ENCODE assay signal across 1 cellular context in the genomic region with DNA sequence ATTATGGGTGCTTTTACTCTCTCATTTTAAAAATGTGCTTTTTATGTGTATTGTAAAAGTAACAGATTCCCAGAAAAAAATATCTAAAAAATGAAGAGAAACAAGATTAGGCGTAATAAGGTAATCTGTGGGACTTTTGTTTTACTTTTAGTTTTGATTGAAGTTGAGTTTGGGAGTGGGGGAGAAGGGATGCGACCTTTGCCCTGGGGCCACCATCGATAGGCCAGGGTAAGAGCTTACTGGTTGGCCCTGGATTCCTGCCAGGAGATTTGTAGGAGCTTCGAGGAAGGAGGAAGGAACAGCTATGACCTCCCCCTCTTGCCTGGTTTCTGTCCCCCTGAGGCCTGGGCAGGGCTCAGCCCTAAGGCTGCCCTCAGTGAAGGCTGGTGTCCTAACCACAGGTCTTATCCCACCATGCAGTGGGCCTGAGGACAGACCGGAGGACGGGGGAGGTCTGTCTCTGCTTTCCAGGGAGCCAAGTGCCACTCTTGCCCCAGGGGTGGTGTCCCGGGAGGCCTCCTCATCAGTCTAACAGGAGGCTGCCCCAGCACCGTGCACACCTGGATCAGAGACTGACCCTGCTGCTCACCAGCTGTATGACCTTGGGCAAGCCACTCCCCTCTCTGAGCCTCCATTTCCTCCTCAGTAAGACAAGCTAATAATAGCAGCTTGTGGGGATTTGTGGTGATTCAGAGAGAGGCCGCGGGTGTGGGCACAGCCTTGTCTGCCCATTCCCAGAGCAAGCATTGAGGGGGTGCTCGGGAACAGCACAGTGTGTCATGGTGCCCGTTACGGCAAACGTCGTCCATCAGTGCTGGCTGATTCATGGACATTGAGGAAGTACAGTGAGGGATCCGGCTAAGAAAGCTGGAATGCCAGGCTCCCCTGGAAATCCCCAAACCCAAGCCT.
TF ChIP-seq lines count a peak whose summit lies in the region.

No MANE protein-coding gene starts in this region.

TF ChIP-seq in HepG2, 621 proteins besides CTCF, POLR2A, EP300 and RAD21 (continued from another document and continues in another):
- TF ChIP-seq, protein P1, sequence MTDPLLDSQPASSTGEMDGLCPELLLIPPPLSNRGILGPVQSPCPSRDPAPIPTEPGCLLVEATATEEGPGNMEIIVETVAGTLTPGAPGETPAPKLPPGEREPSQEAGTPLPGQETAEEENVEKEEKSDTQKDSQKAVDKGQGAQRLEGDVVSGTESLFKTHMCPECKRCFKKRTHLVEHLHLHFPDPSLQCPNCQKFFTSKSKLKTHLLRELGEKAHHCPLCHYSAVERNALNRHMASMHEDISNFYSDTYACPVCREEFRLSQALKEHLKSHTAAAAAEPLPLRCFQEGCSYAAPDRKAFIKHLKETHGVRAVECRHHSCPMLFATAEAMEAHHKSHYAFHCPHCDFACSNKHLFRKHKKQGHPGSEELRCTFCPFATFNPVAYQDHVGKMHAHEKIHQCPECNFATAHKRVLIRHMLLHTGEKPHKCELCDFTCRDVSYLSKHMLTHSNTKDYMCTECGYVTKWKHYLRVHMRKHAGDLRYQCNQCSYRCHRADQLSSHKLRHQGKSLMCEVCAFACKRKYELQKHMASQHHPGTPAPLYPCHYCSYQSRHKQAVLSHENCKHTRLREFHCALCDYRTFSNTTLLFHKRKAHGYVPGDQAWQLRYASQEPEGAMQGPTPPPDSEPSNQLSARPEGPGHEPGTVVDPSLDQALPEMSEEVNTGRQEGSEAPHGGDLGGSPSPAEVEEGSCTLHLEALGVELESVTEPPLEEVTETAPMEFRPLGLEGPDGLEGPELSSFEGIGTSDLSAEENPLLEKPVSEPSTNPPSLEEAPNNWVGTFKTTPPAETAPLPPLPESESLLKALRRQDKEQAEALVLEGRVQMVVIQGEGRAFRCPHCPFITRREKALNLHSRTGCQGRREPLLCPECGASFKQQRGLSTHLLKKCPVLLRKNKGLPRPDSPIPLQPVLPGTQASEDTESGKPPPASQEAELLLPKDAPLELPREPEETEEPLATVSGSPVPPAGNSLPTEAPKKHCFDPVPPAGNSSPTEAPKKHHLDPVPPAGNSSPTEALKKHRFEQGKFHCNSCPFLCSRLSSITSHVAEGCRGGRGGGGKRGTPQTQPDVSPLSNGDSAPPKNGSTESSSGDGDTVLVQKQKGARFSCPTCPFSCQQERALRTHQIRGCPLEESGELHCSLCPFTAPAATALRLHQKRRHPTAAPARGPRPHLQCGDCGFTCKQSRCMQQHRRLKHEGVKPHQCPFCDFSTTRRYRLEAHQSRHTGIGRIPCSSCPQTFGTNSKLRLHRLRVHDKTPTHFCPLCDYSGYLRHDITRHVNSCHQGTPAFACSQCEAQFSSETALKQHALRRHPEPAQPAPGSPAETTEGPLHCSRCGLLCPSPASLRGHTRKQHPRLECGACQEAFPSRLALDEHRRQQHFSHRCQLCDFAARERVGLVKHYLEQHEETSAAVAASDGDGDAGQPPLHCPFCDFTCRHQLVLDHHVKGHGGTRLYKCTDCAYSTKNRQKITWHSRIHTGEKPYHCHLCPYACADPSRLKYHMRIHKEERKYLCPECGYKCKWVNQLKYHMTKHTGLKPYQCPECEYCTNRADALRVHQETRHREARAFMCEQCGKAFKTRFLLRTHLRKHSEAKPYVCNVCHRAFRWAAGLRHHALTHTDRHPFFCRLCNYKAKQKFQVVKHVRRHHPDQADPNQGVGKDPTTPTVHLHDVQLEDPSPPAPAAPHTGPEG (CRISPR knock-in tag; IDR thresholded peaks at IDR 0.05) = peak; percentile 6; the same call in 1 of the 2 replicates
- TF ChIP-seq XRCC5 (optimal IDR thresholded peaks at IDR 0.05; ENCODE audit: low read length) (peak; percentile 8), TOE1 (CRISPR knock-in tag; IDR thresholded peaks at IDR 0.05) (no peak), ZNF432 (CRISPR knock-in tag; IDR thresholded peaks at IDR 0.05; ENCODE audit: borderline replicate concordance) (no peak), ZNF136 (CRISPR knock-in tag; IDR thresholded peaks at IDR 0.05; ENCODE audit: low read depth) (0 out of 2 replicates have a peak, but pooled peaks have one; percentile 2), ZNF724P (CRISPR knock-in tag; IDR thresholded peaks at IDR 0.05; ENCODE audit: borderline replicate concordance) (0 out of 2 replicates have a peak, but pooled peaks have one; percentile 3), ONECUT2 (CRISPR knock-in tag; IDR thresholded peaks at IDR 0.05) (0 out of 2 replicates have a peak, but pooled peaks have one; percentile 9), ZNF749 (CRISPR knock-in tag; IDR thresholded peaks at IDR 0.05; ENCODE audit: borderline replicate concordance) (peak; percentile 40; the same call in 1 of the 2 replicates), TP53 (CRISPR knock-in tag; conservative IDR thresholded peaks at IDR 0.05) (no peak), ADNP (CRISPR knock-in tag; IDR thresholded peaks at IDR 0.05) (no peak), ZNF713 (CRISPR knock-in tag; IDR thresholded peaks at IDR 0.05) (no peak), RBFOX2 (IDR thresholded peaks at IDR 0.05; ENCODE audit: low read depth, low read length) (0 out of 2 replicates have a peak, but pooled peaks have one; percentile 51), RXRA (CRISPR knock-in tag; IDR thresholded peaks at IDR 0.05) (peak; percentile 54; the same call in 1 of the 2 replicates), ZNF574 (CRISPR knock-in tag; IDR thresholded peaks at IDR 0.05) (peak; percentile 51), CAMTA2 (CRISPR knock-in tag; IDR thresholded peaks at IDR 0.05; ENCODE audit: borderline replicate concordance) (no peak), PHF21A (CRISPR knock-in tag; IDR thresholded peaks at IDR 0.05) (peak; percentile 82; the same call in 1 of the 2 replicates), ZNF503 (CRISPR knock-in tag; IDR thresholded peaks at IDR 0.05) (no peak), SALL2 (CRISPR knock-in tag; IDR thresholded peaks at IDR 0.05) (peak; percentile 18; the same call in 1 of the 2 replicates), SNAI1 (CRISPR knock-in tag; IDR thresholded peaks at IDR 0.05; ENCODE audit: borderline replicate concordance) (0 out of 2 replicates have a peak, but pooled peaks have one; percentile 0)
- TF ChIP-seq, protein P2, sequence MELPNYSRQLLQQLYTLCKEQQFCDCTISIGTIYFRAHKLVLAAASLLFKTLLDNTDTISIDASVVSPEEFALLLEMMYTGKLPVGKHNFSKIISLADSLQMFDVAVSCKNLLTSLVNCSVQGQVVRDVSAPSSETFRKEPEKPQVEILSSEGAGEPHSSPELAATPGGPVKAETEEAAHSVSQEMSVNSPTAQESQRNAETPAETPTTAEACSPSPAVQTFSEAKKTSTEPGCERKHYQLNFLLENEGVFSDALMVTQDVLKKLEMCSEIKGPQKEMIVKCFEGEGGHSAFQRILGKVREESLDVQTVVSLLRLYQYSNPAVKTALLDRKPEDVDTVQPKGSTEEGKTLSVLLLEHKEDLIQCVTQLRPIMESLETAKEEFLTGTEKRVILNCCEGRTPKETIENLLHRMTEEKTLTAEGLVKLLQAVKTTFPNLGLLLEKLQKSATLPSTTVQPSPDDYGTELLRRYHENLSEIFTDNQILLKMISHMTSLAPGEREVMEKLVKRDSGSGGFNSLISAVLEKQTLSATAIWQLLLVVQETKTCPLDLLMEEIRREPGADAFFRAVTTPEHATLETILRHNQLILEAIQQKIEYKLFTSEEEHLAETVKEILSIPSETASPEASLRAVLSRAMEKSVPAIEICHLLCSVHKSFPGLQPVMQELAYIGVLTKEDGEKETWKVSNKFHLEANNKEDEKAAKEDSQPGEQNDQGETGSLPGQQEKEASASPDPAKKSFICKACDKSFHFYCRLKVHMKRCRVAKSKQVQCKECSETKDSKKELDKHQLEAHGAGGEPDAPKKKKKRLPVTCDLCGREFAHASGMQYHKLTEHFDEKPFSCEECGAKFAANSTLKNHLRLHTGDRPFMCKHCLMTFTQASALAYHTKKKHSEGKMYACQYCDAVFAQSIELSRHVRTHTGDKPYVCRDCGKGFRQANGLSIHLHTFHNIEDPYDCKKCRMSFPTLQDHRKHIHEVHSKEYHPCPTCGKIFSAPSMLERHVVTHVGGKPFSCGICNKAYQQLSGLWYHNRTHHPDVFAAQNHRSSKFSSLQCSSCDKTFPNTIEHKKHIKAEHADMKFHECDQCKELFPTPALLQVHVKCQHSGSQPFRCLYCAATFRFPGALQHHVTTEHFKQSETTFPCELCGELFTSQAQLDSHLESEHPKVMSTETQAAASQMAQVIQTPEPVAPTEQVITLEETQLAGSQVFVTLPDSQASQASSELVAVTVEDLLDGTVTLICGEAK (IDR thresholded peaks at IDR 0.05) = no peak
- TF ChIP-seq, protein P2 (CRISPR knock-in tag; IDR thresholded peaks at IDR 0.05) = peak; percentile 50; the same call in 1 of the 2 replicates
- TF ChIP-seq, protein P3, sequence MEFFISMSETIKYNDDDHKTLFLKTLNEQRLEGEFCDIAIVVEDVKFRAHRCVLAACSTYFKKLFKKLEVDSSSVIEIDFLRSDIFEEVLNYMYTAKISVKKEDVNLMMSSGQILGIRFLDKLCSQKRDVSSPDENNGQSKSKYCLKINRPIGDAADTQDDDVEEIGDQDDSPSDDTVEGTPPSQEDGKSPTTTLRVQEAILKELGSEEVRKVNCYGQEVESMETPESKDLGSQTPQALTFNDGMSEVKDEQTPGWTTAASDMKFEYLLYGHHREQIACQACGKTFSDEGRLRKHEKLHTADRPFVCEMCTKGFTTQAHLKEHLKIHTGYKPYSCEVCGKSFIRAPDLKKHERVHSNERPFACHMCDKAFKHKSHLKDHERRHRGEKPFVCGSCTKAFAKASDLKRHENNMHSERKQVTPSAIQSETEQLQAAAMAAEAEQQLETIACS (CRISPR knock-in tag; IDR thresholded peaks at IDR 0.05) = no peak
- TF ChIP-seq, protein P4, sequence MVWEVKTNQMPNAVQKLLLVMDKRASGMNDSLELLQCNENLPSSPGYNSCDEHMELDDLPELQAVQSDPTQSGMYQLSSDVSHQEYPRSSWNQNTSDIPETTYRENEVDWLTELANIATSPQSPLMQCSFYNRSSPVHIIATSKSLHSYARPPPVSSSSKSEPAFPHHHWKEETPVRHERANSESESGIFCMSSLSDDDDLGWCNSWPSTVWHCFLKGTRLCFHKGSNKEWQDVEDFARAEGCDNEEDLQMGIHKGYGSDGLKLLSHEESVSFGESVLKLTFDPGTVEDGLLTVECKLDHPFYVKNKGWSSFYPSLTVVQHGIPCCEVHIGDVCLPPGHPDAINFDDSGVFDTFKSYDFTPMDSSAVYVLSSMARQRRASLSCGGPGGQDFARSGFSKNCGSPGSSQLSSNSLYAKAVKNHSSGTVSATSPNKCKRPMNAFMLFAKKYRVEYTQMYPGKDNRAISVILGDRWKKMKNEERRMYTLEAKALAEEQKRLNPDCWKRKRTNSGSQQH (CRISPR knock-in tag; IDR thresholded peaks at IDR 0.05; ENCODE audit: low read depth) = peak; percentile 58; the same call in 1 of the 2 replicates
- TF ChIP-seq, protein P5, sequence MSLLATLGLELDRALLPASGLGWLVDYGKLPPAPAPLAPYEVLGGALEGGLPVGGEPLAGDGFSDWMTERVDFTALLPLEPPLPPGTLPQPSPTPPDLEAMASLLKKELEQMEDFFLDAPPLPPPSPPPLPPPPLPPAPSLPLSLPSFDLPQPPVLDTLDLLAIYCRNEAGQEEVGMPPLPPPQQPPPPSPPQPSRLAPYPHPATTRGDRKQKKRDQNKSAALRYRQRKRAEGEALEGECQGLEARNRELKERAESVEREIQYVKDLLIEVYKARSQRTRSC (CRISPR knock-in tag; IDR thresholded peaks at IDR 0.05; ENCODE audit: low read depth) = no peak
